ENCODE assay signal across 32 cellular contexts in the genomic region with DNA sequence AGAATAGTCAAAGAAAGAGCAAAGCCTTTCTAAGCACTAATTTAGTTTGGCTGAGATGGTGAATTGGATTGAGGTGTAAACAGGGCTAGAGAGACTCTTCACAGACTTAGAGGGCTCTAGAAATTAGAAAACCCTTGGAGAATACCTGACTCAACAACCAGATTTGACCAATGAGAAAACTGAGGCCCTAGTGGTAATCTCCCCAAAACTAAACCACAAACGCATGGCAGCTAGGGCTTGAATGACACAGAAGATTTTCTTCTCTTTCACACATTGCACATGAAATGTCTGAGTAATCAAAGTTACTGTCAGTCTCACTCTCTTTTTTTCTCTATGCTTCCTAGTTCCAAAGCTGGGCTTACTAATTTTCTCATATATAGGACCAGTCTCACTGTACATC.
DNase-seq lines count a peak whose midpoint lies in the region; ATAC-seq and TF ChIP-seq lines count a peak whose summit lies in the region.
"Had no signal": no experiment of that assay in that cellular context is flagged by ENCODE, and none has a peak within 500 bp of the region (broad histone marks: within the 10 kb centered on the region; RNA-seq: fewer than 3 reads in every experiment).

No MANE protein-coding gene starts in this region.

- no peaks in the 10 kb centered on the region for H3K79me2 ChIP-seq in PC-9 (ENCODE audit: low read depth)

- H3K27ac ChIP-seq in PC-9 (peak overlapping the region; percentile 98; the same call in 1 of the 2 replicates), epithelial cell of prostate (peak overlapping the region; percentile 87)
- H3K27ac ChIP-seq: heart left ventricle, neutrophil, right lobe of liver, transverse colon had no signal

- ATAC-seq in activated naive CD8-positive, alpha-beta T cell treated with anti-CD3 and anti-CD28 coated beads, Interleukin-2, amount 50 U/mL, for 24 hours, result peak; percentile 47
- ATAC-seq in stimulated activated naive CD8-positive, alpha-beta T cell treated with anti-CD3 and anti-CD28 coated beads, Interleukin-15, Interleukin-2, amounts not matched to agents 100 U/mL and 50 U/mL, for 24 hours, result peak; percentile 40
- ATAC-seq in HG03097 (IDR thresholded peaks at IDR 0.05; ENCODE audit: low FRiP score, unreplicated experiment), result no peak
- ATAC-seq: CD8-positive, alpha-beta T cell; esophagus mucosa; HCT116; heart left ventricle; Panc1; right lobe of liver had no signal

- peaks cover 8% of the 10 kb centered on the region for H3F3A ChIP-seq in PC-9 (ENCODE audit: insufficient read depth, low read depth)

- no peak overlapping the region for H3K4me2 ChIP-seq in PC-9

- no peak for DNase-seq in activated naive CD8-positive, alpha-beta T cell treated with anti-CD3 and anti-CD28 coated beads, Interleukin-2, amount 50 U/mL, for 24 hours
- DNase-seq in activated naive CD8-positive, alpha-beta T cell treated with anti-CD3 and anti-CD28 coated beads for 36 hours, result no peak
- DNase-seq in PC-9 (no peak), epithelial cell of prostate (ENCODE audit: low read depth, low spot score) (no peak), DMS153 (lab: John Stamatoyannopoulos, UW) (no peak), NCI-H524 (lab: John Stamatoyannopoulos, UW) (no peak)
- no peak for DNase-seq in stimulated activated naive CD8-positive, alpha-beta T cell treated with anti-CD3 and anti-CD28 coated beads, Interleukin-15, Interleukin-2, amounts not matched to agents 100 U/mL and 50 U/mL, for 24 hours
- DNase-seq: activated CD4-positive, alpha-beta T cell treated with anti-CD3 and anti-CD28 coated beads for 1 hour; activated CD8-positive, alpha-beta memory T cell treated with anti-CD3 and anti-CD28 coated beads for 24 hours; activated effector memory CD4-positive, alpha-beta T cell treated with anti-CD3 and anti-CD28 coated beads, Interleukin-2, amount 50 U/mL, for 16 hours; activated T-cell treated with anti-CD3 and anti-CD28 coated beads for 4 hours; BE2C; CD8-positive, alpha-beta T cell; DMS 273 treated with DMSO at 0.1 percent for 48 hours; heart left ventricle; kidney; midbrain; naive B cell; NCI-H1092; NCI-H1930; NCI-H526; right lobe of liver; SHP77; stimulated activated CD4-positive, alpha-beta T cell treated with anti-CD3 and anti-CD28 coated beads, Interleukin-4, amount 100 ng/mL, for 1 hour; transverse colon had no signal

- H3K36me3 ChIP-seq in PC-9 (ENCODE audit: low read depth), result no peaks in the 10 kb centered on the region
- H3K36me3 ChIP-seq: BE2C, heart left ventricle, neutrophil, right lobe of liver, transverse colon had no signal

- peaks cover 9% of the 10 kb centered on the region for H3K4me1 Mint-ChIP-seq in activated naive CD8-positive, alpha-beta T cell treated with anti-CD3 and anti-CD28 coated beads, Interleukin-2, amount 50 U/mL, for 24 hours
- no peaks in the 10 kb centered on the region for H3K4me1 Mint-ChIP-seq in activated naive CD8-positive, alpha-beta T cell treated with anti-CD3 and anti-CD28 coated beads for 36 hours
- H3K4me1 Mint-ChIP-seq: naive B cell had no signal

- no peaks in the 10 kb centered on the region for H4K20me1 ChIP-seq in PC-9 (ENCODE audit: insufficient read depth)

- TF ChIP-seq CTCF in PC-9 (conservative IDR thresholded peaks at IDR 0.05), result no peak

- peaks cover 5% of the 10 kb centered on the region for H3K27me3 Mint-ChIP-seq in activated naive CD8-positive, alpha-beta T cell treated with anti-CD3 and anti-CD28 coated beads, Interleukin-2, amount 50 U/mL, for 24 hours
- peaks cover 3% of the 10 kb centered on the region for H3K27me3 Mint-ChIP-seq in activated naive CD8-positive, alpha-beta T cell treated with anti-CD3 and anti-CD28 coated beads for 36 hours
- H3K27me3 Mint-ChIP-seq: naive B cell, progenitor cell of endocrine pancreas had no signal

- POLR2A ChIA-PET in PC-9 (lab: Charles Lee; ENCODE audit: unreplicated experiment), result no interaction called here

- peaks cover 39% of the 10 kb centered on the region for H3K9me3 ChIP-seq in PC-9 (ENCODE audit: insufficient read depth, low read depth)
- H3K9me3 ChIP-seq: BE2C, heart left ventricle, neutrophil, right lobe of liver, transverse colon had no signal

- no peaks in the 10 kb centered on the region for H3K27me3 ChIP-seq in PC-9 (ENCODE audit: insufficient read depth, low read depth)
- H3K27me3 ChIP-seq: BE2C, heart left ventricle, neutrophil, right lobe of liver, transverse colon had no signal

- H3K36me3 Mint-ChIP-seq in activated naive CD8-positive, alpha-beta T cell treated with anti-CD3 and anti-CD28 coated beads, Interleukin-2, amount 50 U/mL, for 24 hours (ENCODE audit: low read depth), result no peaks in the 10 kb centered on the region
- no peaks in the 10 kb centered on the region for H3K36me3 Mint-ChIP-seq in activated naive CD8-positive, alpha-beta T cell treated with anti-CD3 and anti-CD28 coated beads for 36 hours
- H3K36me3 Mint-ChIP-seq: CD8-positive, alpha-beta T cell; naive B cell had no signal

- no peaks in the 10 kb centered on the region for H3K9me2 ChIP-seq in PC-9 (ENCODE audit: insufficient read depth)

- peaks cover 8% of the 10 kb centered on the region for H3K9me3 Mint-ChIP-seq in activated naive CD8-positive, alpha-beta T cell treated with anti-CD3 and anti-CD28 coated beads, Interleukin-2, amount 50 U/mL, for 24 hours
- H3K9me3 Mint-ChIP-seq in activated naive CD8-positive, alpha-beta T cell treated with anti-CD3 and anti-CD28 coated beads for 36 hours, result peaks cover 1% of the 10 kb centered on the region
- H3K9me3 Mint-ChIP-seq: CD8-positive, alpha-beta T cell; naive B cell had no signal

- no TSS peak for BruUV-seq in PC-9 (replicated peaks; lab: Mats Ljungman, UMichigan)

- intact Hi-C loops in PC-9 (cut with micrococcal nuclease; ENCODE audit: unreplicated experiment), result no loop called here

- no peak overlapping the region for H3K27ac Mint-ChIP-seq in activated naive CD8-positive, alpha-beta T cell treated with anti-CD3 and anti-CD28 coated beads, Interleukin-2, amount 50 U/mL, for 24 hours
- no peak overlapping the region for H3K27ac Mint-ChIP-seq in activated naive CD8-positive, alpha-beta T cell treated with anti-CD3 and anti-CD28 coated beads for 36 hours
- H3K27ac Mint-ChIP-seq: CD8-positive, alpha-beta T cell; dendritic cell treated with granulocyte-macrophage colony-stimulating factor and Interleukin-4, amounts not matched to agents 40 ng/mL and 50 ng/mL, for 4 days; progenitor cell of endocrine pancreas had no signal

- no peak overlapping the region for H3K4me3 ChIP-seq in PC-9
- H3K4me3 ChIP-seq: heart left ventricle, right lobe of liver, transverse colon had no signal

- peaks cover 44% of the 10 kb centered on the region for H3K4me1 ChIP-seq in PC-9 (replicated peaks; ENCODE audit: insufficient read depth)
- H3K4me1 ChIP-seq: BE2C, transverse colon had no signal

- H3K4me3 Mint-ChIP-seq in activated naive CD8-positive, alpha-beta T cell treated with anti-CD3 and anti-CD28 coated beads, Interleukin-2, amount 50 U/mL, for 24 hours, result no peak overlapping the region
- no peak overlapping the region for H3K4me3 Mint-ChIP-seq in activated naive CD8-positive, alpha-beta T cell treated with anti-CD3 and anti-CD28 coated beads for 36 hours
- H3K4me3 Mint-ChIP-seq: CD8-positive, alpha-beta T cell; dendritic cell treated with granulocyte-macrophage colony-stimulating factor and Interleukin-4, amounts not matched to agents 40 ng/mL and 50 ng/mL, for 4 days; naive B cell had no signal

- no peak overlapping the region for H2AFZ ChIP-seq in PC-9

- CTCF ChIA-PET in PC-9 (lab: Charles Lee), result no interaction called here
